8 cellular contexts compared by ENCODE assay signal in the genomic region with DNA sequence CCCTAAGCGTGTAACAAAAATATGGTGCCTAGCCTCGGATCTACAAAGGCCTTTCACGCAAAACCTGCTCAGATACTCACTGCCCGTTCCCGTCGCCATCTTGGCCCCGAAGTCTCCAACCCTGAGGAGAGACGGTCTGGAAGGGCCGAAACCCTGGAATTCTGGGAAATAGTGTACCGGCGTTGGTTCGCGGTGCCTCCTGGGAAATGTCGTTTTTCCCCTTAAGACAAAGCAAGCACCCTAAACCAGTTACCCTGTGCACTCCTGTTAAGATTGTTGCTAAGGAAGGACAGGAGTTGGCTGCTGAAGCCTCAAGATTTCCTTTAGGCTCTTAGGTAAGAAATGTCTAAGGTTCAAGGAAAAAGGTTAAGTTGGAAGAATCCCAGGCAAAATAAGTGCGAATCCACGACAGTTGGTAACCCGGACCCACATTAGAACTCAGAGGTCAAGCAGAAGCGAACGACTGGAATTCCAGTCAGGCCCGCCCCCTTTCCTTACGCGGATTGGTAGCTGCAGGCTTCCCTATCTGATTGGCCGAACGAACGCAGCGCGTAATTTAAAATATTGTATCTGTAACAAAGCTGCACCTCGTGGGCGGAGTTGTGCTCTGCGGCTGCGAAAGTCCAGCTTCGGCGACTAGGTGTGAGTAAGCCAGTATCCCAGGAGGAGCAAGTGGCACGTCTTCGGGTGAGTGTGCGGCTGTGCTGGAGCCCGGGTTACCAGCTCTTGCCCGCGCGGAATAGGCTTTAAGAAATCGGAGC. TPM values are rescaled to one million over a fixed set of nuclear protein-coding genes. Genes with fewer than 3 reads are reported as not detected.
DNase-seq lines count a peak whose midpoint lies in the region; ATAC-seq and TF ChIP-seq lines count a peak whose summit lies in the region.

A gene with protein sequence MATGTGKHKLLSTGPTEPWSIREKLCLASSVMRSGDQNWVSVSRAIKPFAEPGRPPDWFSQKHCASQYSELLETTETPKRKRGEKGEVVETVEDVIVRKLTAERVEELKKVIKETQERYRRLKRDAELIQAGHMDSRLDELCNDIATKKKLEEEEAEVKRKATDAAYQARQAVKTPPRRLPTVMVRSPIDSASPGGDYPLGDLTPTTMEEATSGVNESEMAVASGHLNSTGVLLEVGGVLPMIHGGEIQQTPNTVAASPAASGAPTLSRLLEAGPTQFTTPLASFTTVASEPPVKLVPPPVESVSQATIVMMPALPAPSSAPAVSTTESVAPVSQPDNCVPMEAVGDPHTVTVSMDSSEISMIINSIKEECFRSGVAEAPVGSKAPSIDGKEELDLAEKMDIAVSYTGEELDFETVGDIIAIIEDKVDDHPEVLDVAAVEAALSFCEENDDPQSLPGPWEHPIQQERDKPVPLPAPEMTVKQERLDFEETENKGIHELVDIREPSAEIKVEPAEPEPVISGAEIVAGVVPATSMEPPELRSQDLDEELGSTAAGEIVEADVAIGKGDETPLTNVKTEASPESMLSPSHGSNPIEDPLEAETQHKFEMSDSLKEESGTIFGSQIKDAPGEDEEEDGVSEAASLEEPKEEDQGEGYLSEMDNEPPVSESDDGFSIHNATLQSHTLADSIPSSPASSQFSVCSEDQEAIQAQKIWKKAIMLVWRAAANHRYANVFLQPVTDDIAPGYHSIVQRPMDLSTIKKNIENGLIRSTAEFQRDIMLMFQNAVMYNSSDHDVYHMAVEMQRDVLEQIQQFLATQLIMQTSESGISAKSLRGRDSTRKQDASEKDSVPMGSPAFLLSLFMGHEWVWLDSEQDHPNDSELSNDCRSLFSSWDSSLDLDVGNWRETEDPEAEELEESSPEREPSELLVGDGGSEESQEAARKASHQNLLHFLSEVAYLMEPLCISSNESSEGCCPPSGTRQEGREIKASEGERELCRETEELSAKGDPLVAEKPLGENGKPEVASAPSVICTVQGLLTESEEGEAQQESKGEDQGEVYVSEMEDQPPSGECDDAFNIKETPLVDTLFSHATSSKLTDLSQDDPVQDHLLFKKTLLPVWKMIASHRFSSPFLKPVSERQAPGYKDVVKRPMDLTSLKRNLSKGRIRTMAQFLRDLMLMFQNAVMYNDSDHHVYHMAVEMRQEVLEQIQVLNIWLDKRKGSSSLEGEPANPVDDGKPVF (minus strand): TSS at position 115 of the 761 bp plus-strand sequence. CDS start 16 bp downstream, at position 99.
A gene (plus strand): TSS at position 597 of the 761 bp plus-strand sequence. CDS start 569 bp downstream, outside the sequence.

- H3K36me3 ChIP-seq in heart right ventricle, result peaks cover 0 to 62% (median 5%) of the 10 kb centered on the region in 9 donors
- peaks cover 5 to 30% (median 13%) of the 10 kb centered on the region in 4 donors for H3K36me3 ChIP-seq in upper lobe of left lung

- peak in 2 of 4 donors; percentile 48 to 66 for TF ChIP-seq POLR2A in upper lobe of left lung (IDR thresholded peaks at IDR 0.05)

- in situ Hi-C loops in GM13977 (cut with MboI; ENCODE audit: low pct_unique_long_range_greater_than_20kb, low sequenced_read_pairs, unreplicated experiment), result loop anchor here (25.0 kb wide), 1 partner anchor 234 kb away; no protein-coding TSS in a partner anchor

- H3K9me3 ChIP-seq in heart right ventricle (no peaks in the 10 kb centered on the region), upper lobe of left lung (no peaks in the 10 kb centered on the region)

- no peaks in the 10 kb centered on the region for H3K27me3 ChIP-seq in heart right ventricle
- no peaks in the 10 kb centered on the region for H3K27me3 ChIP-seq in upper lobe of left lung

- H3K27ac ChIP-seq in heart right ventricle (peak within 1 kb of the TSS; percentile 69 to 94 (median 89)), upper lobe of left lung (peak within 1 kb of the TSS; percentile 79 to 90 (median 84))

- WGBS in heart right ventricle, 2 donors, result 0% methylated on average over 41 of the region's 41 CpGs
- 0% methylated on average over 9 to 41 of the region's 41 CpGs for WGBS in upper lobe of left lung, 2 donors

- TF ChIP-seq CTCF in GM13977 (IDR thresholded peaks at IDR 0.05; ENCODE audit: extremely low read depth, insufficient read depth, missing control alignments) (no peak), heart right ventricle (IDR thresholded peaks at IDR 0.05) (no peak), upper lobe of left lung (IDR thresholded peaks at IDR 0.05) (no peak)

- no peak for TF ChIP-seq EP300 in upper lobe of left lung (IDR thresholded peaks at IDR 0.05)

- DNase-seq in GM13977 (ENCODE audit: low spot score), result peak; percentile 88
- DNase-seq in NCI-H1436 treated with DMSO at 0.1 percent for 48 hours (lab: John Stamatoyannopoulos, UW), result peak; percentile 97
- peak; percentile 86 for DNase-seq in T follicular helper cell (ENCODE audit: low read depth)
- DNase-seq in amniotic epithelial cell (ENCODE audit: low read depth), result peak; percentile 95
- peak; percentile 91 to 98 for DNase-seq in heart right ventricle
- peak; percentile 91 to 99 (median 96) for DNase-seq in posterior cingulate gyrus
- DNase-seq in upper lobe of left lung, result peak; percentile 49 to 97

- ATAC-seq in HG02852 (IDR thresholded peaks at IDR 0.05; ENCODE audit: unreplicated experiment), result peak; percentile 85
- ATAC-seq in heart right ventricle, result peak; percentile 95 to 98 (median 97)
- peak; percentile 97 to 99 for ATAC-seq in upper lobe of left lung (ENCODE audit: low FRiP score in 2 of 2)

- H3K4me1 ChIP-seq in heart right ventricle (peaks cover 0 to 35% (median 23%) of the 10 kb centered on the region in 9 donors), upper lobe of left lung (peaks cover 14 to 29% (median 23%) of the 10 kb centered on the region in 4 donors)

- H3K4me3 ChIP-seq in heart right ventricle (peak within 1 kb of the TSS; percentile 56 to 94 (median 83)), upper lobe of left lung (peak within 1 kb of the TSS; percentile 79 to 92 (median 86))

- intact Hi-C loops in heart right ventricle (cut with DNase I) (no loop called here), posterior cingulate gyrus (cut with DNase I) (loop anchor here (10.0 kb wide), 1 partner anchor 156 kb away; a partner anchor contains a TSS)

RNA-seq across cellular contexts. Expression of the first gene that starts in this region (rescaled TPM):
- total RNA-seq in heart right ventricle (10 to 100 TPM; 16.6 to 33.3 (median 22.7) TPM), upper lobe of left lung (100 to 1,000 TPM in 1 of 6 donors, 10 to 100 TPM in 5; 26.9 to 210 (median 47.6) TPM)
- 10 to 100 TPM; 13.0 to 35.9 TPM for polyA plus RNA-seq in heart right ventricle

RNA-seq across cellular contexts. Expression of the second gene that starts in this region (rescaled TPM):
- total RNA-seq in heart right ventricle (1 to 10 TPM in 2 of 10 donors, under 1 TPM in 6, not detected in 2; 0.13 to 9.3 (median 0.55) TPM), upper lobe of left lung (1 to 10 TPM; 1.0 to 3.0 (median 1.8) TPM)
- under 1 TPM; 0.12 to 0.29 TPM for polyA plus RNA-seq in heart right ventricle

Comparison
In these comparisons a context has a peak if more than half of its experiments do, and no peak if none do; other contexts are left out.
1. Peak in every context shown above with its lines: DNase-seq, ATAC-seq, H3K4me3 ChIP-seq and H3K27ac ChIP-seq.